ENCODE assay signal across 1 cellular context in genomic region chrX:13023526-13024469, GRCh38.
TF ChIP-seq lines count a peak whose summit lies in the region.

No MANE protein-coding gene starts in this region.

TF ChIP-seq in IMR-90, 13 proteins besides CTCF, POLR2A, EP300 and RAD21:
- TF ChIP-seq FOS (IDR thresholded peaks at IDR 0.05; ENCODE audit: low read depth, low read length) (no peak), MAZ (IDR thresholded peaks at IDR 0.05; ENCODE audit: borderline replicate concordance, low read depth, low read length) (no peak), RCOR1 (IDR thresholded peaks at IDR 0.05; ENCODE audit: insufficient replicate concordance, low read length) (no peak), BHLHE40 (IDR thresholded peaks at IDR 0.05; ENCODE audit: low read depth, low read length) (no peak), SMC3 (IDR thresholded peaks at IDR 0.05; ENCODE audit: low read depth, low read length) (no peak), CEBPB (IDR thresholded peaks at IDR 0.05; ENCODE audit: low read depth, low read length) (no peak), MAFK (IDR thresholded peaks at IDR 0.05; ENCODE audit: low read depth, low read length) (no peak), USF2 (IDR thresholded peaks at IDR 0.05; ENCODE audit: low read depth, low read length) (no peak), RFX5 (IDR thresholded peaks at IDR 0.05; ENCODE audit: low read depth, low read length) (no peak), NFE2L2 (IDR thresholded peaks at IDR 0.05; ENCODE audit: low read depth, low read length) (no peak)
